In the genomic region with DNA sequence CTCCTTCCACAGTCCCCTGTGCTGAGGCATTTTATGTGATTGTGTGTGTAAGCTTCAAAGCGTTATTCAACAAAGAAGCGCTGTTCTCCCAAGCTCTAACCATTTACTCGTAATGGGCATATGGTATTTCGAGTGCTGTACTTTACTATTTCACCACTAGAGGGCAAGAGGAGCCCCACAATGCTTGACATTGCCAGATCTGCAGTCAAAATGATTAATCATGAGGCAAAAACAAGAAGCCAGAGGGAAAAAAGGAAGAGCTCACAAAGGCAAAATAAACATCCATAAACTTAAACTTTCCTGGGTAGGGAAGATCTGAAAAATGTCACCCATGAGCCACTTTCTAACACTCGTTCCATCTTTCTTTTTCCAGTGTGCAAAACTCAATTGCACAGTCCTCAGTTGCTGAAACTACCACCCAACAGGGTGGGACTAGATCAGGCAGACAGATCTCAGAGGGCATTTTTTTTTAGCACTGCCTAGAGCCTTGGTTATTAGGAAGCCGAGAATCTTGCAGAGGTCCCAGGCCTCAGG, we compare ENCODE assay signal across 8 cellular contexts.
DNase-seq lines count a peak whose midpoint lies in the region; ATAC-seq, FAIRE-seq and TF ChIP-seq lines count a peak whose summit lies in the region.

No MANE protein-coding gene starts in this region.

- H3K27ac ChIP-seq in A549 = peak overlapping the region; percentile 45 to 63; a peak in 4 of 6 replicates
- H3K27ac ChIP-seq in SJSA1 = no peak overlapping the region
- peak overlapping the region; percentile 70 to 78 (median 74) for H3K27ac ChIP-seq in esophagus muscularis mucosa (replicated peaks in 1 of 4)
- H3K27ac ChIP-seq in muscle layer of duodenum (ENCODE audit: low read length) = peak overlapping the region; percentile 25

- H3K4me3 ChIP-seq in A549 = no peak overlapping the region
- no peak overlapping the region for H3K4me3 ChIP-seq in GM12875 (ENCODE audit: low read depth, low read length)
- H3K4me3 ChIP-seq in SJSA1 = no peak overlapping the region
- peak overlapping the region; percentile 4 to 29 (median 20) for H3K4me3 ChIP-seq in esophagus muscularis mucosa
- peak overlapping the region in 1 of 2 donors; percentile 35 for H3K4me3 ChIP-seq in muscle layer of duodenum (ENCODE audit: low read depth in 1 of 2, low read length in 2 of 2)

- intact Hi-C loops in esophagus muscularis mucosa (cut with DNase I) = loop anchor here (5.0 to 10.0 kb wide), 3 partner anchors 218 to 541 kb away; no protein-coding TSS in a partner anchor

- H3K4me1 ChIP-seq in A549 (peaks cover 16% of the 10 kb centered on the region), SJSA1 (replicated peaks) (peaks cover 8% of the 10 kb centered on the region), esophagus muscularis mucosa (peaks cover 11 to 82% (median 60%) of the 10 kb centered on the region in 4 donors), muscle layer of duodenum (ENCODE audit: control insufficient read depth in 1 of 2, insufficient read depth in 2 of 2, low read length in 2 of 2) (peaks cover 0 to 27% of the 10 kb centered on the region in 2 donors)

- peak; percentile 94 for FAIRE-seq in A549 (lab: Jason Lieb, UNC)

- H3K9me3 ChIP-seq in A549 (peaks cover 8% of the 10 kb centered on the region; the same call in 2 of the 3 replicates), SJSA1 (replicated peaks) (no peaks in the 10 kb centered on the region), esophagus muscularis mucosa (no peaks in the 10 kb centered on the region), muscle layer of duodenum (ENCODE audit: control insufficient read depth in 1 of 2, low read length in 2 of 2) (no peaks in the 10 kb centered on the region)

- peak overlapping the region; percentile 47 for H3K4me2 ChIP-seq in A549

- POLR2A ChIA-PET in A549 (lab: Yijun Ruan, JAX) = interaction anchor here (0.6 kb wide), 1 partner anchor 214 kb away, joined by 3 read pairs; no protein-coding TSS in a partner anchor

- peak; percentile 94 to 97 for TF ChIP-seq RAD21 in A549 (conservative IDR thresholded peaks at IDR 0.05 in 1 of 2, IDR thresholded peaks at IDR 0.05 in 1 of 2)

- peak; percentile 70 to 80 for DNase-seq in A549 (ENCODE audit: low read depth in 1 of 2, low spot score in 1 of 2)
- DNase-seq in NCI-H1092 (lab: John Stamatoyannopoulos, UW) = peak; percentile 31
- DNase-seq in SJSA1 (ENCODE audit: low read depth in 1 of 2, low spot score in 2 of 2) = peak; percentile 41 to 68
- no peak for DNase-seq in esophagus muscularis mucosa (ENCODE audit: extremely low spot score)
- DNase-seq in stimulated activated CD4-positive, alpha-beta T cell treated with anti-CD3 and anti-CD28 coated beads, Interleukin-4, amount 100 ng/mL, for 1 hour = no peak

- no peaks in the 10 kb centered on the region for H3K36me3 ChIP-seq in SJSA1
- H3K36me3 ChIP-seq in esophagus muscularis mucosa = no peaks in the 10 kb centered on the region
- no peaks in the 10 kb centered on the region for H3K36me3 ChIP-seq in muscle layer of duodenum (ENCODE audit: control insufficient read depth in 1 of 2, insufficient read depth in 2 of 2, low read length in 2 of 2)

- no peaks in the 10 kb centered on the region for H3K27me3 ChIP-seq in SJSA1 (replicated peaks)
- no peaks in the 10 kb centered on the region for H3K27me3 ChIP-seq in esophagus muscularis mucosa
- no peaks in the 10 kb centered on the region for H3K27me3 ChIP-seq in muscle layer of duodenum (ENCODE audit: low read depth, low read length)

- TF ChIP-seq EP300 in A549 (IDR thresholded peaks at IDR 0.05) = no peak
- TF ChIP-seq EP300 in esophagus muscularis mucosa (IDR thresholded peaks at IDR 0.05) = no peak

- CTCF ChIA-PET in A549 (lab: Yijun Ruan, JAX) = interaction anchor here (0.6 to 4.3 kb wide), 126 partner anchors 9 to 585 kb away, joined by 3 to 71 read pairs (median 4); a partner anchor contains a TSS

- TF ChIP-seq POLR2A in A549 (IDR thresholded peaks at IDR 0.05; ENCODE audit: low read length) = no peak
- TF ChIP-seq POLR2A in esophagus muscularis mucosa (IDR thresholded peaks at IDR 0.05; ENCODE audit: low read depth) = no peak

- WGBS in A549 (ENCODE audit: missing lambda C conversion rate) = 6% methylated on average over 6 of the region's 6 CpGs
- WGBS in esophagus muscularis mucosa = 14% methylated on average over 6 of the region's 6 CpGs

- TF ChIP-seq CTCF in A549 (IDR thresholded peaks at IDR 0.05) (peak; percentile 95), GM12875 (IDR thresholded peaks at IDR 0.05; ENCODE audit: borderline replicate concordance, insufficient read depth, low read depth, low read length) (peak; percentile 69), esophagus muscularis mucosa (IDR thresholded peaks at IDR 0.05) (peak; percentile 83 to 92 (median 89))

- ATAC-seq in A549 (peak; percentile 88 to 97), HG02642 (IDR thresholded peaks at IDR 0.05; ENCODE audit: poor library complexity, unreplicated experiment) (peak; percentile 91)

TF ChIP-seq in A549, 52 proteins besides CTCF, POLR2A, EP300 and RAD21:
- peak; percentile 97 for TF ChIP-seq SMC3 (IDR thresholded peaks at IDR 0.05)
- peak; percentile 98 for TF ChIP-seq HOXB5 (CRISPR knock-in tag; IDR thresholded peaks at IDR 0.05)
- TF ChIP-seq, protein P1, sequence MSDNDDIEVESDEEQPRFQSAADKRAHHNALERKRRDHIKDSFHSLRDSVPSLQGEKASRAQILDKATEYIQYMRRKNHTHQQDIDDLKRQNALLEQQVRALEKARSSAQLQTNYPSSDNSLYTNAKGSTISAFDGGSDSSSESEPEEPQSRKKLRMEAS (IDR thresholded peaks at IDR 0.05) = 0 out of 2 replicates have a peak, but pooled peaks have one; percentile 45
- no peak for TF ChIP-seq ESRRA (IDR thresholded peaks at IDR 0.05; ENCODE audit: borderline replicate concordance, low read length)
- TF ChIP-seq, protein P2, sequence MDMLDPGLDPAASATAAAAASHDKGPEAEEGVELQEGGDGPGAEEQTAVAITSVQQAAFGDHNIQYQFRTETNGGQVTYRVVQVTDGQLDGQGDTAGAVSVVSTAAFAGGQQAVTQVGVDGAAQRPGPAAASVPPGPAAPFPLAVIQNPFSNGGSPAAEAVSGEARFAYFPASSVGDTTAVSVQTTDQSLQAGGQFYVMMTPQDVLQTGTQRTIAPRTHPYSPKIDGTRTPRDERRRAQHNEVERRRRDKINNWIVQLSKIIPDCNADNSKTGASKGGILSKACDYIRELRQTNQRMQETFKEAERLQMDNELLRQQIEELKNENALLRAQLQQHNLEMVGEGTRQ (IDR thresholded peaks at IDR 0.05) = no peak
- TF ChIP-seq CEBPB (IDR thresholded peaks at IDR 0.05) = 0 out of 4 replicates have a peak, but pooled peaks of 1 of the 2 experiments have one; percentile 4

Comparison
In these comparisons a context has a peak if more than half of its experiments do, and no peak if none do; other contexts are left out.
1. DNase-seq: peak in A549 (2 of 2), NCI-H1092 (single experiment) and SJSA1 (2 of 2); none in esophagus muscularis mucosa (single experiment) and stimulated activated CD4-positive, alpha-beta T cell treated with anti-CD3 and anti-CD28 coated beads, Interleukin-4, amount 100 ng/mL, for 1 hour (single experiment).
2. H3K4me3 ChIP-seq: peak in esophagus muscularis mucosa (4 of 4); none in A549 (single experiment), GM12875 (single experiment) and SJSA1 (single experiment).
3. Peak in every context shown above with its lines, with median percentiles within 50 percentile points of each other: CTCF ChIP-seq.